Comparison of ENCODE assay signal across 15 cellular contexts in the genomic region with DNA sequence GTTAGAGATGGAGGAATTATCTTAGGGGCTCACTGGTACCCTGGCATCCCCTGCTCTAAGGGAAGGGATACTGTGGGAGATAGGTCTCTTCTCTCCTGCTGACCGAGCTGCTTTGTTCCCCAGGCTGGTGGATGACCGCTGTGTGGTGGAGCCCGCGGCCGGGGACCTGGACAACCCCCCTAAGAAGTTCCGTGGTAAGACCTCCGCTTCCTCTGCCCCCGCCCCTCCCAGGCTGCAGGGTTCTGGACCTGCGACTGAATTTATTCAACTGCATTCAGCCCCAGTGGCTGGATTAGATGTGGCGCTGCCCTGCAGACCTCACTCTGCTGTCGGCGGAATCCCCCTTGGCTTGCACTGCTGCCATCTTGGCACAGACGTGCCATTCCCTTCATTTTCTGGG. TPM values are rescaled to one million over a fixed set of nuclear protein-coding genes. Genes with fewer than 3 reads are reported as not detected.
A peak's percentile ranks its signal among the peaks of the same experiment; 100 is the strongest.
DNase-seq lines count a peak whose midpoint lies in the region; TF ChIP-seq lines count a peak whose summit lies in the region.
"Had no signal": no experiment of that assay in that cellular context is flagged by ENCODE, and none has a peak within 500 bp of the region (broad histone marks: within the 10 kb centered on the region; RNA-seq: fewer than 3 reads in every experiment).

No MANE protein-coding gene starts in this region.

- H2AFZ ChIP-seq in neuronal stem cell (ENCODE audit: low read length), result no peak overlapping the region
- no peak overlapping the region for H2AFZ ChIP-seq in trophoblast cell (ENCODE audit: insufficient read depth, low read length, poor library complexity)

- H3K79me2 ChIP-seq in trophoblast cell (ENCODE audit: control insufficient read depth, insufficient read depth, low read length, poor library complexity), result no peaks in the 10 kb centered on the region

- no peak overlapping the region for H4K12ac ChIP-seq in trophoblast cell (ENCODE audit: low read depth, low read length)

- no peak overlapping the region for H3K27ac ChIP-seq in HEK293 (ENCODE audit: extremely low read depth, low read depth, low read length)
- H3K27ac ChIP-seq in neuronal stem cell (replicated peaks; ENCODE audit: low read length), result no peak overlapping the region
- no peak overlapping the region for H3K27ac ChIP-seq in trophoblast cell (ENCODE audit: low read depth, low read length)
- H3K27ac ChIP-seq: A549, C4-2B had no signal

- H2BK5ac ChIP-seq in neuronal stem cell (ENCODE audit: low read length) (no peak overlapping the region), trophoblast cell (ENCODE audit: low read depth, low read length, poor library complexity) (no peak overlapping the region)

- no peak overlapping the region for H3K4me3 ChIP-seq in HEK293 (ENCODE audit: low read depth, low read length)
- H3K4me3 ChIP-seq in neuronal stem cell (ENCODE audit: low read length in 2 of 2), result no peak overlapping the region
- no peak overlapping the region for H3K4me3 ChIP-seq in trophoblast cell (ENCODE audit: low read depth, low read length)
- H3K4me3 ChIP-seq: A549 had no signal

- no peaks in the 10 kb centered on the region for H3K9me3 ChIP-seq in HEK293 (ENCODE audit: control insufficient read depth, insufficient read depth, low read depth, low read length)
- H3K9me3 ChIP-seq in neuronal stem cell (replicated peaks in 1 of 2; ENCODE audit: control insufficient read depth in 2 of 2, insufficient read depth in 1 of 2, low read depth in 1 of 2, low read length in 2 of 2), result no peaks in the 10 kb centered on the region
- H3K9me3 ChIP-seq in trophoblast cell (ENCODE audit: insufficient read depth, low read depth, low read length), result no peaks in the 10 kb centered on the region
- H3K9me3 ChIP-seq: A549, BE2C had no signal

- no peak overlapping the region for H3K4me2 ChIP-seq in neuronal stem cell (ENCODE audit: insufficient read depth, low read length, poor library complexity, severe bottlenecking)
- H3K4me2 ChIP-seq in trophoblast cell (ENCODE audit: low read length), result no peak overlapping the region
- H3K4me2 ChIP-seq: A549 had no signal

- H2BK120ac ChIP-seq in neuronal stem cell (ENCODE audit: low read depth, low read length) (peak overlapping the region; percentile 64), trophoblast cell (ENCODE audit: insufficient read depth, low read length, poor library complexity) (no peak overlapping the region)

- no peak overlapping the region for H3K9ac ChIP-seq in neuronal stem cell (ENCODE audit: low read depth, low read length, poor library complexity)
- no peak overlapping the region for H3K9ac ChIP-seq in trophoblast cell (ENCODE audit: low read length)

- no peak overlapping the region for H2BK12ac ChIP-seq in neuronal stem cell (ENCODE audit: low read length)
- H2BK12ac ChIP-seq in trophoblast cell (ENCODE audit: low read length), result no peak overlapping the region

- POLR2A ChIA-PET in HEK293 (lab: Yijun Ruan, JAX), result no interaction called here

- H3K23ac ChIP-seq in neuronal stem cell (ENCODE audit: low read depth, low read length, poor library complexity) (no peak overlapping the region), trophoblast cell (ENCODE audit: low read length) (no peak overlapping the region)

- H3K4me1 ChIP-seq in HEK293 (ENCODE audit: control insufficient read depth, insufficient read depth, low read length), result no peaks in the 10 kb centered on the region
- H3K4me1 ChIP-seq in neuronal stem cell (ENCODE audit: control insufficient read depth in 2 of 2, insufficient read depth in 1 of 2, low read depth in 1 of 2, low read length in 2 of 2), result peaks cover 7% of the 10 kb centered on the region in 2 donors
- peaks cover 0 to under 1% of the 10 kb centered on the region in 2 experiments for H3K4me1 ChIP-seq in trophoblast cell (ENCODE audit: control insufficient read depth in 1 of 2, insufficient read depth in 2 of 2, low read length in 2 of 2)

- H3K14ac ChIP-seq in neuronal stem cell (ENCODE audit: low read length) (no peak overlapping the region), trophoblast cell (ENCODE audit: low read length) (no peak overlapping the region)

- H4K91ac ChIP-seq in neuronal stem cell (ENCODE audit: low read depth, low read length, poor library complexity) (no peak overlapping the region), trophoblast cell (ENCODE audit: low read depth, low read length) (no peak overlapping the region)

- H3K36me3 ChIP-seq in HEK293 (ENCODE audit: control insufficient read depth in 2 of 2, insufficient read depth in 1 of 2, low read length in 2 of 2) (no peaks in the 10 kb centered on the region; a peak in 1 of 3 replicates), neuronal stem cell (replicated peaks in 1 of 2; ENCODE audit: control insufficient read depth in 2 of 2, insufficient read depth in 2 of 2, low read length in 2 of 2) (no peaks in the 10 kb centered on the region), trophoblast cell (ENCODE audit: control insufficient read depth in 1 of 2, insufficient read depth in 2 of 2, low read length in 2 of 2) (peaks cover 0 to 2% of the 10 kb centered on the region in 2 experiments)
- H3K36me3 ChIP-seq: BE2C had no signal

- no peak overlapping the region for H3K4ac ChIP-seq in neuronal stem cell (ENCODE audit: low read length)
- no peak overlapping the region for H3K4ac ChIP-seq in trophoblast cell (ENCODE audit: low read depth, low read length)

- H3K27me3 ChIP-seq in neuronal stem cell (ENCODE audit: control insufficient read depth in 3 of 3, insufficient read depth in 3 of 3, low read depth in 1 of 3, low read length in 3 of 3) (no peaks in the 10 kb centered on the region), trophoblast cell (ENCODE audit: insufficient read depth, low read length) (no peaks in the 10 kb centered on the region)
- H3K27me3 ChIP-seq: BE2C had no signal

- H2AK5ac ChIP-seq in neuronal stem cell (ENCODE audit: low read depth, low read length) (no peak overlapping the region), trophoblast cell (ENCODE audit: low read length) (no peak overlapping the region)

- DNase-seq in ecto neural progenitor cell (ENCODE audit: low spot score), result peak; percentile 44
- no peak for DNase-seq in neuronal stem cell (ENCODE audit: low spot score)
- no peak for DNase-seq in NCI-H510A (lab: John Stamatoyannopoulos, UW)
- no peak for DNase-seq in superior temporal gyrus (ENCODE audit: extremely low spot score)
- no peak for DNase-seq in trophoblast cell
- no peak for DNase-seq in NCI-H1436 (lab: John Stamatoyannopoulos, UW)
- DNase-seq: BE2C; CD8-positive, alpha-beta T cell; COR-L47; DND-41; GF-D8; H7 had no signal

- no peak overlapping the region for H2BK15ac ChIP-seq in neuronal stem cell (ENCODE audit: low read length)

- no peak overlapping the region for H3K18ac ChIP-seq in neuronal stem cell (ENCODE audit: low read length)
- H3K18ac ChIP-seq in trophoblast cell (ENCODE audit: low read length), result no peak overlapping the region

- WGBS in neuronal stem cell (ENCODE audit: extremely low coverage in 2 of 2, insufficient read length in 2 of 2, insufficient replicate concordance in 1 of 2), 2 donors, result no CpG with 5 or more reads among the region's 13 CpGs
- WGBS in trophoblast cell (ENCODE audit: extremely low coverage, insufficient coverage, insufficient read length), result no CpG with 5 or more reads among the region's 13 CpGs

- TF ChIP-seq CTCF in HEK293 (tag by site-specific recombination; IDR thresholded peaks at IDR 0.05), result no peak

- H3K79me1 ChIP-seq in neuronal stem cell (ENCODE audit: low read depth, low read length), result no peaks in the 10 kb centered on the region
- no peaks in the 10 kb centered on the region for H3K79me1 ChIP-seq in trophoblast cell (ENCODE audit: low read length)

- CTCF ChIA-PET in HEK293 (lab: Yijun Ruan, JAX), result no interaction called here

- H4K8ac ChIP-seq in neuronal stem cell (ENCODE audit: low read depth, low read length) (no peak overlapping the region), trophoblast cell (ENCODE audit: low read depth, low read length) (no peak overlapping the region)

TF ChIP-seq in HEK293, 187 proteins besides CTCF, POLR2A, EP300 and RAD21:
- no peak for TF ChIP-seq SCRT1 (tag by site-specific recombination; IDR thresholded peaks at IDR 0.05; ENCODE audit: borderline replicate concordance)
- 0 out of 2 replicates have a peak, but pooled peaks have one; percentile 28 for TF ChIP-seq KLF9 (tag by site-specific recombination; IDR thresholded peaks at IDR 0.05; ENCODE audit: low read depth)

RNA-seq across cellular contexts. Expression of a gene that starts 19.2 kb away (rescaled TPM):
- 1.4 TPM for polyA plus RNA-seq in neuronal stem cell (2013, experiment 1 of 2)
- 1.4 TPM for polyA plus RNA-seq in neuronal stem cell (2013, experiment 2 of 2)
- 4.9 and 5.1 TPM in 2 replicates for polyA plus RNA-seq in trophoblast cell (2013)
